8 cellular contexts compared by ENCODE assay signal in the genomic region with DNA sequence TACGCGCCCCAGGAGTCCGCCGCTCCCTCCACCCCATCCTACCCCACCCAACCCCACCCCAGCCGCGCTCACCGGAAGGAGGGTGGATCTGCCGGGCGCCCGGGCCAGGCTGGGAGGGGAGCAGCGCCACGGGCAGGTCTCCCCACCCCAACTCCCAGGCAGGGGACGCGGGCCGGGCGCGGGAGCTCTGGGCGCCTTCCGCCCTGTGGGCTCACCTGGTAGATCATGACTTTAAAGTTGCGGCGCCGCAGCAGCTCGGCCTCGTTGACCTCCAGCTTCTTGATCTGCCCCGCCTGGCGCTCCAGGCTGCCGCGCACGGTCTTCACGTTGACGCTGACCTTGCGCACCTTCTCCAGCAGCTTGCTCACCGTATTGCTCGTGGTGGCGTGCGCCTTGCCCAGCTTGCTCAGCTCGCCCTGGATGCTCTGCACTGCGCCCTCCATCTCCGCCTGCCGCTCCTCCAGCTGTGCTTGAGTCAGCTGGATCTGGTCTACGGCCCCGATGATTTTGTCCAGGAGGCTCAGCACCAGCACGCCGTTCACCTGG. TPM values are rescaled to one million over a fixed set of nuclear protein-coding genes. Genes with fewer than 3 reads are reported as not detected.
DNase-seq lines count a peak whose midpoint lies in the region; ATAC-seq, FAIRE-seq and TF ChIP-seq lines count a peak whose summit lies in the region.

No MANE protein-coding gene starts in this region.

- H3K27ac ChIP-seq in SK-N-MC (no peak overlapping the region), liver (ENCODE audit: low read depth in 1 of 2, low read length in 2 of 2) (peak overlapping the region; percentile 70 to 74), stomach (peak overlapping the region; percentile 61 to 94 (median 91))

- H3K27me3 ChIP-seq in liver (ENCODE audit: control insufficient read depth in 4 of 4, insufficient read depth in 4 of 4, low read length in 3 of 4) (peaks cover 0 to 4% (median 0%) of the 10 kb centered on the region in 4 donors), stomach (peaks cover 0 to 29% (median 20%) of the 10 kb centered on the region in 3 donors)

- intact Hi-C loops in stomach (cut with DNase I; ENCODE audit: low total_unique reads) = no loop called here

- TF ChIP-seq EP300 in stomach (IDR thresholded peaks at IDR 0.05) = no peak

- ATAC-seq in HG02623 (IDR thresholded peaks at IDR 0.05; ENCODE audit: unreplicated experiment) (no peak), GM18502 (IDR thresholded peaks at IDR 0.05; ENCODE audit: poor library complexity, unreplicated experiment) (no peak), HG02870 (IDR thresholded peaks at IDR 0.05; ENCODE audit: unreplicated experiment) (no peak)

- peak; percentile 72 for FAIRE-seq in GM12891 (lab: Jason Lieb, UNC)

- DNase-seq in GM12891 (ENCODE audit: insufficient read length, low spot score) (peak; percentile 48), SK-N-MC (ENCODE audit: low read depth, low spot score) (no peak), cardiac fibroblast (ENCODE audit: low read depth in 2 of 2) (peak; percentile 35 to 48), stomach (peak; percentile 27)

- TF ChIP-seq RAD21 in liver (IDR thresholded peaks at IDR 0.05) = no peak

- H3K36me3 ChIP-seq in SK-N-MC (ENCODE audit: insufficient read depth, low read length) = no peaks in the 10 kb centered on the region
- no peaks in the 10 kb centered on the region for H3K36me3 ChIP-seq in liver (ENCODE audit: control insufficient read depth in 4 of 4, insufficient read depth in 3 of 4, low read depth in 1 of 4, low read length in 3 of 4)
- H3K36me3 ChIP-seq in stomach = no peaks in the 10 kb centered on the region

- no peak for TF ChIP-seq POLR2A in GM12891 (IDR thresholded peaks at IDR 0.05; ENCODE audit: low read depth, low read length)
- TF ChIP-seq POLR2A in stomach (IDR thresholded peaks at IDR 0.05) = no peak

- H3K4me1 ChIP-seq in liver (ENCODE audit: control insufficient read depth in 4 of 4, insufficient read depth in 4 of 4, low read length in 3 of 4) (peaks cover 4 to 12% (median 8%) of the 10 kb centered on the region in 4 donors), stomach (peaks cover 19 to 66% (median 50%) of the 10 kb centered on the region in 4 donors)

- WGBS in liver = 3% methylated on average over 44 of the region's 44 CpGs
- WGBS in stomach, 5 donors = 0 to 3% (median 1%) methylated on average over 6 to 44 of the region's 44 CpGs

- no peak for TF ChIP-seq CTCF in cardiac fibroblast (IDR thresholded peaks at IDR 0.05; ENCODE audit: low read depth, low read length)
- TF ChIP-seq CTCF in liver (IDR thresholded peaks at IDR 0.05; ENCODE audit: low read depth, low read length, missing input control) = no peak
- no peak for TF ChIP-seq CTCF in stomach (IDR thresholded peaks at IDR 0.05)

- H3K4me3 ChIP-seq in SK-N-MC (peak overlapping the region; percentile 84), cardiac fibroblast (replicated peaks in 1 of 2; ENCODE audit: low read depth in 2 of 2, low read length in 2 of 2) (peak overlapping the region; percentile 99 to 100), liver (ENCODE audit: low read depth in 1 of 3, low read length in 3 of 3) (peak overlapping the region; percentile 22 to 57 (median 46)), stomach (peak overlapping the region; percentile 65 to 75 (median 70))

- H3K9me3 ChIP-seq in SK-N-MC (ENCODE audit: low read depth, low read length) (no peaks in the 10 kb centered on the region), liver (ENCODE audit: control insufficient read depth in 4 of 4, low read length in 3 of 4) (no peaks in the 10 kb centered on the region), stomach (no peaks in the 10 kb centered on the region)

- H3K9ac ChIP-seq in SK-N-MC (ENCODE audit: insufficient read length) (peak overlapping the region; percentile 34), liver (ENCODE audit: low read depth in 1 of 2, low read length in 2 of 2) (peak overlapping the region in 1 of 2 donors; percentile 69)

TF ChIP-seq in GM12891, 5 proteins besides CTCF, POLR2A, EP300 and RAD21:
- TF ChIP-seq PAX5 (IDR thresholded peaks at IDR 0.05; ENCODE audit: insufficient read depth, low read length, severe bottlenecking) = no peak
- TF ChIP-seq SPI1 (IDR thresholded peaks at IDR 0.05; ENCODE audit: low read depth, low read length) = no peak
- TF ChIP-seq TAF1 (IDR thresholded peaks at IDR 0.05; ENCODE audit: low read depth, low read length) = no peak
- TF ChIP-seq POU2F2 (IDR thresholded peaks at IDR 0.05; ENCODE audit: low read depth, low read length) = no peak
- TF ChIP-seq POLR2AphosphoS5 (IDR thresholded peaks at IDR 0.05; ENCODE audit: low read depth, low read length) = no peak
TF ChIP-seq in GM12891: peak in this region for 0.

TF ChIP-seq in liver, 16 proteins besides CTCF, POLR2A, EP300 and RAD21:
- TF ChIP-seq, protein P1, sequence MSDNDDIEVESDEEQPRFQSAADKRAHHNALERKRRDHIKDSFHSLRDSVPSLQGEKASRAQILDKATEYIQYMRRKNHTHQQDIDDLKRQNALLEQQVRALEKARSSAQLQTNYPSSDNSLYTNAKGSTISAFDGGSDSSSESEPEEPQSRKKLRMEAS (IDR thresholded peaks at IDR 0.05) = no peak
- no peak for TF ChIP-seq NR2F2 (IDR thresholded peaks at IDR 0.05)
- TF ChIP-seq, protein P2, sequence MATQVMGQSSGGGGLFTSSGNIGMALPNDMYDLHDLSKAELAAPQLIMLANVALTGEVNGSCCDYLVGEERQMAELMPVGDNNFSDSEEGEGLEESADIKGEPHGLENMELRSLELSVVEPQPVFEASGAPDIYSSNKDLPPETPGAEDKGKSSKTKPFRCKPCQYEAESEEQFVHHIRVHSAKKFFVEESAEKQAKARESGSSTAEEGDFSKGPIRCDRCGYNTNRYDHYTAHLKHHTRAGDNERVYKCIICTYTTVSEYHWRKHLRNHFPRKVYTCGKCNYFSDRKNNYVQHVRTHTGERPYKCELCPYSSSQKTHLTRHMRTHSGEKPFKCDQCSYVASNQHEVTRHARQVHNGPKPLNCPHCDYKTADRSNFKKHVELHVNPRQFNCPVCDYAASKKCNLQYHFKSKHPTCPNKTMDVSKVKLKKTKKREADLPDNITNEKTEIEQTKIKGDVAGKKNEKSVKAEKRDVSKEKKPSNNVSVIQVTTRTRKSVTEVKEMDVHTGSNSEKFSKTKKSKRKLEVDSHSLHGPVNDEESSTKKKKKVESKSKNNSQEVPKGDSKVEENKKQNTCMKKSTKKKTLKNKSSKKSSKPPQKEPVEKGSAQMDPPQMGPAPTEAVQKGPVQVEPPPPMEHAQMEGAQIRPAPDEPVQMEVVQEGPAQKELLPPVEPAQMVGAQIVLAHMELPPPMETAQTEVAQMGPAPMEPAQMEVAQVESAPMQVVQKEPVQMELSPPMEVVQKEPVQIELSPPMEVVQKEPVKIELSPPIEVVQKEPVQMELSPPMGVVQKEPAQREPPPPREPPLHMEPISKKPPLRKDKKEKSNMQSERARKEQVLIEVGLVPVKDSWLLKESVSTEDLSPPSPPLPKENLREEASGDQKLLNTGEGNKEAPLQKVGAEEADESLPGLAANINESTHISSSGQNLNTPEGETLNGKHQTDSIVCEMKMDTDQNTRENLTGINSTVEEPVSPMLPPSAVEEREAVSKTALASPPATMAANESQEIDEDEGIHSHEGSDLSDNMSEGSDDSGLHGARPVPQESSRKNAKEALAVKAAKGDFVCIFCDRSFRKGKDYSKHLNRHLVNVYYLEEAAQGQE (IDR thresholded peaks at IDR 0.05) = no peak
- no peak for TF ChIP-seq GABPA (IDR thresholded peaks at IDR 0.05 in 1 of 2, conservative IDR thresholded peaks at IDR 0.05 in 1 of 2)
- no peak for TF ChIP-seq HNF4G (IDR thresholded peaks at IDR 0.05)
- no peak for TF ChIP-seq YY1 (IDR thresholded peaks at IDR 0.05)
- TF ChIP-seq TAF1 (conservative IDR thresholded peaks at IDR 0.05) = no peak
- no peak for TF ChIP-seq SP1 (IDR thresholded peaks at IDR 0.05)
- TF ChIP-seq FOXA1 (IDR thresholded peaks at IDR 0.05) = no peak
- no peak for TF ChIP-seq RXRA (IDR thresholded peaks at IDR 0.05)
- TF ChIP-seq, protein P3, sequence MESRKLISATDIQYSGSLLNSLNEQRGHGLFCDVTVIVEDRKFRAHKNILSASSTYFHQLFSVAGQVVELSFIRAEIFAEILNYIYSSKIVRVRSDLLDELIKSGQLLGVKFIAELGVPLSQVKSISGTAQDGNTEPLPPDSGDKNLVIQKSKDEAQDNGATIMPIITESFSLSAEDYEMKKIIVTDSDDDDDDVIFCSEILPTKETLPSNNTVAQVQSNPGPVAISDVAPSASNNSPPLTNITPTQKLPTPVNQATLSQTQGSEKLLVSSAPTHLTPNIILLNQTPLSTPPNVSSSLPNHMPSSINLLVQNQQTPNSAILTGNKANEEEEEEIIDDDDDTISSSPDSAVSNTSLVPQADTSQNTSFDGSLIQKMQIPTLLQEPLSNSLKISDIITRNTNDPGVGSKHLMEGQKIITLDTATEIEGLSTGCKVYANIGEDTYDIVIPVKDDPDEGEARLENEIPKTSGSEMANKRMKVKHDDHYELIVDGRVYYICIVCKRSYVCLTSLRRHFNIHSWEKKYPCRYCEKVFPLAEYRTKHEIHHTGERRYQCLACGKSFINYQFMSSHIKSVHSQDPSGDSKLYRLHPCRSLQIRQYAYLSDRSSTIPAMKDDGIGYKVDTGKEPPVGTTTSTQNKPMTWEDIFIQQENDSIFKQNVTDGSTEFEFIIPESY (IDR thresholded peaks at IDR 0.05) = no peak
- TF ChIP-seq HNF4A (conservative IDR thresholded peaks at IDR 0.05) = no peak
- TF ChIP-seq JUND (IDR thresholded peaks at IDR 0.05) = no peak
- no peak for TF ChIP-seq EGR1 (IDR thresholded peaks at IDR 0.05; ENCODE audit: low read depth in 2 of 2)
- no peak for TF ChIP-seq FOXA2 (IDR thresholded peaks at IDR 0.05)
- TF ChIP-seq, protein P4, sequence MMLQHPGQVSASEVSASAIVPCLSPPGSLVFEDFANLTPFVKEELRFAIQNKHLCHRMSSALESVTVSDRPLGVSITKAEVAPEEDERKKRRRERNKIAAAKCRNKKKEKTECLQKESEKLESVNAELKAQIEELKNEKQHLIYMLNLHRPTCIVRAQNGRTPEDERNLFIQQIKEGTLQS (IDR thresholded peaks at IDR 0.05) = no peak
TF ChIP-seq in liver: peak in this region for 0.

RNA-seq across cellular contexts. Expression of a gene that starts 0.6 kb away (rescaled TPM):
- 2.0 TPM for polyA plus RNA-seq in GM12891 (2012; ENCODE audit: low read depth, missing spikeins)
- total RNA-seq in liver (10 to 100 TPM in 1 of 2 donors, 1 to 10 TPM in 1; 6.7 to 22.2 TPM), stomach (100 to 1,000 TPM in 3 of 5 donors, 10 to 100 TPM in 2; 75.2 to 244 (median 162) TPM)
- polyA plus RNA-seq in liver (10 to 100 TPM in 1 of 2 donors, 1 to 10 TPM in 1; 6.5 to 27.0 TPM), stomach (100 to 1,000 TPM in 1 of 3 donors, 10 to 100 TPM in 2; 61.2 to 104 (median 94.2) TPM)

RNA-seq across cellular contexts. Expression of a gene that starts 34.2 kb away (rescaled TPM):
- polyA plus RNA-seq in GM12891 (2012; ENCODE audit: low read depth, missing spikeins) = 47.8 TPM
- total RNA-seq in liver = 100 to 1,000 TPM in 1 of 2 donors, 10 to 100 TPM in 1; 68.7 to 301 TPM
- polyA plus RNA-seq in liver = 100 to 1,000 TPM; 104 to 123 TPM
- 100 to 1,000 TPM in 4 of 5 donors, 10 to 100 TPM in 1; 70.4 to 207 (median 159) TPM for total RNA-seq in stomach
- polyA plus RNA-seq in stomach = 10 to 100 TPM; 31.3 to 46.6 (median 42.3) TPM

RNA-seq across cellular contexts. Expression of a gene that starts 36.2 kb away (rescaled TPM):
- 27.1 TPM for polyA plus RNA-seq in GM12891 (2012; ENCODE audit: low read depth, missing spikeins)
- total RNA-seq in liver = 10 to 100 TPM; 52.5 to 94.6 TPM
- 10 to 100 TPM; 31.5 to 37.9 TPM for polyA plus RNA-seq in liver
- total RNA-seq in stomach = 100 to 1,000 TPM in 3 of 5 donors, 10 to 100 TPM in 2; 61.7 to 435 (median 123) TPM
- 10 to 100 TPM; 13.1 to 24.5 (median 13.2) TPM for polyA plus RNA-seq in stomach

Comparison
In these comparisons a context has a peak if more than half of its experiments do, and no peak if none do; other contexts are left out.
1. H3K4me3 ChIP-seq: peak in every context shown above with its lines; median percentile 100 in cardiac fibroblast; 84 in SK-N-MC; 70 in stomach; 46 in liver.